In genomic region chr2:68466361-68466777, GRCh38 we compare ENCODE assay signal across 8 cellular contexts. TPM values are rescaled to one million over a fixed set of nuclear protein-coding genes. Genes with fewer than 3 reads are reported as not detected.
DNase-seq lines count a peak whose midpoint lies in the region; ATAC-seq and TF ChIP-seq lines count a peak whose summit lies in the region.

No MANE protein-coding gene starts in this region.

- CTCF ChIA-PET in activated CD4-positive, alpha-beta memory T cell treated with anti-CD3 and anti-CD28 coated beads for 36 hours (lab: Charles Lee), result interaction anchor here (0.9 to 6.7 kb wide), 22 partner anchors 21 to 477 kb away, joined by 3 to 127 read pairs (median 4); partner anchors contain the start of gene ARHGAP25

- intact Hi-C loops in activated CD4-positive, alpha-beta memory T cell treated with anti-CD3 and anti-CD28 coated beads for 36 hours (cut with micrococcal nuclease), result loop anchor here (1.0 to 5.0 kb wide), 6 partner anchors 54 to 1366 kb away; partner anchors contain the start of gene AAK1

- H3K4me1 ChIP-seq in endocrine pancreas (ENCODE audit: control insufficient read depth, insufficient read depth, low read length) (peaks cover 3% of the 10 kb centered on the region), thoracic aorta (ENCODE audit: control insufficient read depth in 1 of 2, low read depth in 2 of 2) (peaks cover 4 to 21% of the 10 kb centered on the region in 2 donors)

- H3K27ac Mint-ChIP-seq in activated CD4-positive, alpha-beta memory T cell treated with anti-CD3 and anti-CD28 coated beads for 36 hours, result peak overlapping the region; percentile 94
- H3K27ac Mint-ChIP-seq in nephron, result peak overlapping the region; percentile 73 to 90 (median 89)

- peak overlapping the region; percentile 60 for H3K9ac ChIP-seq in endocrine pancreas (ENCODE audit: control insufficient read depth, insufficient read depth, low read length)

- H3K36me3 Mint-ChIP-seq in activated CD4-positive, alpha-beta memory T cell treated with anti-CD3 and anti-CD28 coated beads for 36 hours, result no peaks in the 10 kb centered on the region
- H3K36me3 Mint-ChIP-seq in nephron (ENCODE audit: low read depth), result no peaks in the 10 kb centered on the region

- POLR2A ChIA-PET in activated CD4-positive, alpha-beta memory T cell treated with anti-CD3 and anti-CD28 coated beads for 36 hours (lab: Charles Lee), result interaction anchor here (1.1 to 2.1 kb wide), 7 partner anchors 18 to 441 kb away, joined by 3 to 10 read pairs (median 4); no protein-coding TSS in a partner anchor

- H3K9me3 Mint-ChIP-seq in activated CD4-positive, alpha-beta memory T cell treated with anti-CD3 and anti-CD28 coated beads for 36 hours, result no peaks in the 10 kb centered on the region
- no peaks in the 10 kb centered on the region for H3K9me3 Mint-ChIP-seq in nephron

- no peaks in the 10 kb centered on the region for H3K9me3 ChIP-seq in endocrine pancreas (ENCODE audit: control insufficient read depth, low read length)
- no peaks in the 10 kb centered on the region for H3K9me3 ChIP-seq in thoracic aorta

- peak overlapping the region; percentile 97 for H3K4me3 Mint-ChIP-seq in activated CD4-positive, alpha-beta memory T cell treated with anti-CD3 and anti-CD28 coated beads for 36 hours
- H3K4me3 Mint-ChIP-seq in nephron, result peak overlapping the region; percentile 96

- no peak for DNase-seq in LNCaP clone FGC (ENCODE audit: low read depth)
- DNase-seq in activated CD4-positive, alpha-beta memory T cell treated with anti-CD3 and anti-CD28 coated beads for 36 hours, result peak; percentile 83
- no peak for DNase-seq in thoracic aorta (ENCODE audit: low spot score)
- DNase-seq in OCI-M2 (lab: John Stamatoyannopoulos, UW; ENCODE audit: unreplicated experiment), result no peak

- H3K4me3 ChIP-seq in LNCaP clone FGC (ENCODE audit: low read depth, low read length) (peak overlapping the region; percentile 73), endocrine pancreas (ENCODE audit: control insufficient read depth, insufficient read depth, low read length) (peak overlapping the region; percentile 83), thoracic aorta (peak overlapping the region; percentile 92)

- H3K27me3 ChIP-seq in endocrine pancreas (ENCODE audit: control insufficient read depth, insufficient read depth, low read length), result no peaks in the 10 kb centered on the region
- H3K27me3 ChIP-seq in thoracic aorta (replicated peaks; ENCODE audit: insufficient read depth), result no peaks in the 10 kb centered on the region

- H3K36me3 ChIP-seq in endocrine pancreas (ENCODE audit: control insufficient read depth, insufficient read depth, low read length) (no peaks in the 10 kb centered on the region), thoracic aorta (no peaks in the 10 kb centered on the region)

- TF ChIP-seq CTCF in C4-2B (conservative IDR thresholded peaks at IDR 0.05), result no peak; the same call in 1 of the 2 replicates
- 0 out of 2 replicates have a peak, but pooled peaks have one; percentile 5 for TF ChIP-seq CTCF in LNCaP clone FGC (IDR thresholded peaks at IDR 0.05; ENCODE audit: control insufficient read depth, extremely low read depth, insufficient read depth)
- TF ChIP-seq CTCF in nephron (IDR thresholded peaks at IDR 0.05; ENCODE audit: unreplicated experiment in 3 of 3), result peak in 1 of 3 experiments; percentile 10
- no peak for TF ChIP-seq CTCF in thoracic aorta (IDR thresholded peaks at IDR 0.05)

- peak overlapping the region; percentile 57; the same call in 1 of the 2 replicates for H3K27ac ChIP-seq in C4-2B
- H3K27ac ChIP-seq in thoracic aorta, result peak overlapping the region; percentile 48 to 74

- ATAC-seq in thoracic aorta (ENCODE audit: insufficient number of reproducible peaks, low FRiP score, low read depth) (no peak), HG02885 (IDR thresholded peaks at IDR 0.05; ENCODE audit: poor library complexity, unreplicated experiment) (no peak)

- H3K4me1 Mint-ChIP-seq in activated CD4-positive, alpha-beta memory T cell treated with anti-CD3 and anti-CD28 coated beads for 36 hours (ENCODE audit: low read depth), result peaks cover 43% of the 10 kb centered on the region
- H3K4me1 Mint-ChIP-seq in nephron, result peaks cover 12% of the 10 kb centered on the region

- no peaks in the 10 kb centered on the region for H3K27me3 Mint-ChIP-seq in activated CD4-positive, alpha-beta memory T cell treated with anti-CD3 and anti-CD28 coated beads for 36 hours
- no peaks in the 10 kb centered on the region for H3K27me3 Mint-ChIP-seq in nephron (ENCODE audit: low read depth)

RNA-seq across cellular contexts. Expression of gene FBXO48, which starts 0.7 kb away (rescaled TPM):
- total RNA-seq in activated CD4-positive, alpha-beta memory T cell treated with anti-CD3 and anti-CD28 coated beads for 36 hours, result 1 to 10 TPM; 2.3 to 2.6 TPM
- under 1 TPM; 0.41 to 0.56 TPM for total RNA-seq in thoracic aorta

RNA-seq across cellular contexts. Expression of gene APLF, which starts 1.0 kb away (rescaled TPM):
- total RNA-seq in activated CD4-positive, alpha-beta memory T cell treated with anti-CD3 and anti-CD28 coated beads for 36 hours, result 1 to 10 TPM; 3.0 to 3.1 TPM
- 1 to 10 TPM; 4.9 to 5.8 TPM for total RNA-seq in thoracic aorta
